ENCODE assay signal across 8 cellular contexts in the genomic region with DNA sequence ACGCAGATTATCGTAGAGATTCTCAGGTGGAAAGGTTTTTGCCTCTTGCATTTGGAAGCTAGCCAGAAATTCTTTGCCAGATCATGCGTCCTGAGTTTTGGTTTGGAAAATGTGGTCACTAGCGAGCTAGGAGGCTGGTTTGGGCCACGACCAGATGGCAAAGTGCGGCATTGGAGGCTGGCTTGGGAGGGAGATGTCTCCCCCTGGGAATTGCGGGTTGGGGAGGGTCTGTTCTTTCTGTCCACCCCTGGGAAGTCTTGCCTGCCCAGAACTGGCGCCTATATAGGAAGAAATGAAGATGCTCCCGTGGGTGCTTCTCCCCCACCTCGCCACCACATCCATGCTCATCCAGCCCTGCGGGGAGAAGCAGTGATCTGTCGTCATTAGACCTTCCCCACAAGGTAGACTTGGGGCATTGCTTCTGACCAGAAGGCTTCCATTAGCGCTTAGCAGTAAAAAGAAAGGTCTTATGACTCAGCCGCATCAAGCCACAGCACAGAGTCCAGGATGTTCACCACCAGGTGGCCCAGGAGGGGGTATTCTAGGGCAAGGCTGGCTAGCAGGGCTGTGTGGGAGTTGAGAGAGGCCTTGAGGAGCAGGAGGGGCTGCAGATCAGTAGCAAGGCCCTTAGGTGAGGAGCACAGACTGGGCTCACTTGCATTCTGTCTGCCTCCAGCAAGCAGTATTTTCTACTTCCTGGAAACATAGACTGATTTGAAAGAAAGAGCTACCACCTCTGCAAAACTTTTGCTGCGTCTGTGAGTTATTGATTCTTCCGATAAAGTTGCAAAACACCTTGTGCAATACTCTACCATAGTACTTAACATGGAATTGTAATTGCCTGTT. TPM values are rescaled to one million over a fixed set of nuclear protein-coding genes. Genes with fewer than 3 reads are reported as not detected.
DNase-seq lines count a peak whose midpoint lies in the region; ATAC-seq, FAIRE-seq and TF ChIP-seq lines count a peak whose summit lies in the region.

No MANE protein-coding gene starts in this region.

- DNase-seq in GM06990 (ENCODE audit: extremely low read depth, insufficient read length), result peak; percentile 83
- DNase-seq in HFF-Myc (ENCODE audit: extremely low read depth, low read depth), result peak; percentile 84
- DNase-seq in RCC 7860 (ENCODE audit: low spot score), result peak; percentile 94
- peak; percentile 69 for DNase-seq in activated T-cell treated with anti-CD3 and anti-CD28 coated beads, Interleukin-2, amount 50 U/mL, for 4 hours
- peak; percentile 64 for DNase-seq in fibroblast of the aortic adventitia (ENCODE audit: low read depth)
- no peak for DNase-seq in NCI-H187 (lab: John Stamatoyannopoulos, UW)

- peaks cover 35 to 47% (median 37%) of the 10 kb centered on the region in 3 donors for H3K4me1 ChIP-seq in skeletal muscle tissue (ENCODE audit: control insufficient read depth in 3 of 3, insufficient read depth in 3 of 3, low read length in 3 of 3)

- H3K36me3 ChIP-seq in GM06990 (ENCODE audit: control insufficient read depth, insufficient read depth, low read length) (no peaks in the 10 kb centered on the region), skeletal muscle tissue (ENCODE audit: control insufficient read depth in 3 of 3, insufficient read depth in 3 of 3, low read length in 3 of 3) (no peaks in the 10 kb centered on the region)

- peak overlapping the region; percentile 36 for H3K27ac ChIP-seq in skeletal muscle tissue (ENCODE audit: low read depth, low read length)

- peak; percentile 35 to 39 for ATAC-seq in activated T-cell treated with anti-CD3 and anti-CD28 coated beads, Interleukin-2, amount 50 U/mL, for 4 hours
- ATAC-seq in HG02571 (IDR thresholded peaks at IDR 0.05; ENCODE audit: unreplicated experiment), result no peak

- peaks cover 11% of the 10 kb centered on the region for H3K36me3 Mint-ChIP-seq in activated T-cell treated with anti-CD3 and anti-CD28 coated beads, Interleukin-2, amount 50 U/mL, for 4 hours (ENCODE audit: insufficient read depth)

- no peaks in the 10 kb centered on the region for H3K9me3 Mint-ChIP-seq in activated T-cell treated with anti-CD3 and anti-CD28 coated beads, Interleukin-2, amount 50 U/mL, for 4 hours

- no peak overlapping the region for H3K4me3 ChIP-seq in GM06990 (replicated peaks; ENCODE audit: low read depth, low read length)
- H3K4me3 ChIP-seq in HFF-Myc (replicated peaks; ENCODE audit: low read depth, low read length), result no peak overlapping the region
- no peak overlapping the region for H3K4me3 ChIP-seq in fibroblast of the aortic adventitia (ENCODE audit: low read depth, low read length)
- H3K4me3 ChIP-seq in skeletal muscle tissue (ENCODE audit: low read length in 3 of 3), result no peak overlapping the region

- peaks cover 70% of the 10 kb centered on the region for H3K4me1 Mint-ChIP-seq in activated T-cell treated with anti-CD3 and anti-CD28 coated beads, Interleukin-2, amount 50 U/mL, for 4 hours (ENCODE audit: low read depth)

- peak; percentile 89 for FAIRE-seq in RCC 7860 (lab: Jason Lieb, UNC)

- H3K4me3 Mint-ChIP-seq in activated T-cell treated with anti-CD3 and anti-CD28 coated beads, Interleukin-2, amount 50 U/mL, for 4 hours, result peak overlapping the region; percentile 77

- TF ChIP-seq CTCF in GM06990 (IDR thresholded peaks at IDR 0.05; ENCODE audit: insufficient read depth, low read length, poor library complexity, severe bottlenecking) (peak; percentile 77), HFF-Myc (IDR thresholded peaks at IDR 0.05; ENCODE audit: low read depth, low read length, missing control alignments) (peak; percentile 73), fibroblast of the aortic adventitia (IDR thresholded peaks at IDR 0.05; ENCODE audit: insufficient read depth, low read length) (peak; percentile 48)

- H3K27me3 Mint-ChIP-seq in activated T-cell treated with anti-CD3 and anti-CD28 coated beads, Interleukin-2, amount 50 U/mL, for 4 hours (ENCODE audit: low read depth), result no peaks in the 10 kb centered on the region

- H3K9ac ChIP-seq in skeletal muscle tissue (ENCODE audit: low read depth in 1 of 3, low read length in 3 of 3), result no peak overlapping the region

- H3K27me3 ChIP-seq in GM06990 (replicated peaks; ENCODE audit: control insufficient read depth, insufficient read depth, low read length), result no peaks in the 10 kb centered on the region
- H3K27me3 ChIP-seq in skeletal muscle tissue (ENCODE audit: control insufficient read depth in 3 of 3, insufficient read depth in 3 of 3, low read length in 3 of 3), result no peaks in the 10 kb centered on the region

- H3K9me3 ChIP-seq in skeletal muscle tissue (ENCODE audit: control insufficient read depth in 3 of 3, low read length in 3 of 3), result no peaks in the 10 kb centered on the region

RNA-seq across cellular contexts. Expression of gene PTP4A2, which starts 1.5 kb away (rescaled TPM):
- 100 to 1,000 TPM; 294 to 337 (median 297) TPM for total RNA-seq in activated T-cell treated with anti-CD3 and anti-CD28 coated beads, Interleukin-2, amount 50 U/mL, for 4 hours
- 428 and 692 TPM in 2 replicates for total RNA-seq in fibroblast of the aortic adventitia (ENCODE audit: low replicate concordance)
- 457 TPM for total RNA-seq in skeletal muscle tissue

Comparison
In these comparisons a context has a peak if more than half of its experiments do, and no peak if none do; other contexts are left out.
1. DNase-seq: peak in GM06990 (single experiment), HFF-Myc (single experiment), RCC 7860 (single experiment), activated T-cell treated with anti-CD3 and anti-CD28 coated beads, Interleukin-2, amount 50 U/mL, for 4 hours (single experiment) and fibroblast of the aortic adventitia (single experiment); none in NCI-H187 (0 of 2).
2. Peak in every context shown above with its lines, with median percentiles within 50 percentile points of each other: CTCF ChIP-seq.